10 cellular contexts compared by ENCODE assay signal in genomic region chr1:1401457-1402010, GRCh38. TPM values are rescaled to one million over a fixed set of nuclear protein-coding genes. Genes with fewer than 3 reads are reported as not detected.
DNase-seq lines count a peak whose midpoint lies in the region; ATAC-seq and TF ChIP-seq lines count a peak whose summit lies in the region.
"Had no signal": no experiment of that assay in that cellular context is flagged by ENCODE, and none has a peak within 500 bp of the region (broad histone marks: within the 10 kb centered on the region; RNA-seq: fewer than 3 reads in every experiment).

No MANE protein-coding gene starts in this region.

- 0 out of 2 replicates have a peak overlapping the region, but pooled peaks have one; percentile 22 for H3K27ac ChIP-seq in SK-N-MC
- H3K27ac ChIP-seq: SJSA1 had no signal

- no peak for DNase-seq in activated naive CD4-positive, alpha-beta T cell treated with anti-CD3 and anti-CD28 coated beads, Interleukin-2, amount 10 ng/mL, durations not matched to agents 7 days and 5 days
- DNase-seq in activated naive CD4-positive, alpha-beta T cell (lab: John Stamatoyannopoulos, UW), result no peak
- DNase-seq in SK-N-MC (ENCODE audit: low read depth, low spot score), result no peak
- DNase-seq in endothelial cell (ENCODE audit: low spot score), result no peak
- DNase-seq in stimulated activated naive CD8-positive, alpha-beta T cell treated with anti-CD3 and anti-CD28 coated beads, Interleukin-15, amount 100 ng/mL, for 72 hours, result no peak
- no peak for DNase-seq in NCI-H2227 treated with DMSO at 0.1 percent for 48 hours (lab: John Stamatoyannopoulos, UW)
- DNase-seq in cerebellar cortex (ENCODE audit: low spot score), result no peak
- DNase-seq in dermis blood vessel endothelial cell, result no peak

- peaks cover 58% of the 10 kb centered on the region for H3K36me3 ChIP-seq in SK-N-MC (ENCODE audit: insufficient read depth, low read length)

- no peaks in the 10 kb centered on the region for H3K9me3 Mint-ChIP-seq in activated naive CD4-positive, alpha-beta T cell treated with anti-CD3 and anti-CD28 coated beads, Interleukin-2, amount 10 ng/mL, durations not matched to agents 7 days and 5 days
- H3K9me3 Mint-ChIP-seq in endothelial cell (ENCODE audit: unreplicated experiment), result no peaks in the 10 kb centered on the region
- H3K9me3 Mint-ChIP-seq in stimulated activated naive CD8-positive, alpha-beta T cell treated with anti-CD3 and anti-CD28 coated beads, Interleukin-15, amount 100 ng/mL, for 72 hours, result no peaks in the 10 kb centered on the region

- H3K4me3 ChIP-seq in SK-N-MC, result no peak overlapping the region
- H3K4me3 ChIP-seq: SJSA1 had no signal

- peaks cover 50% of the 10 kb centered on the region for H3K36me3 Mint-ChIP-seq in activated naive CD4-positive, alpha-beta T cell treated with anti-CD3 and anti-CD28 coated beads, Interleukin-2, amount 10 ng/mL, durations not matched to agents 7 days and 5 days
- peaks cover 39% of the 10 kb centered on the region for H3K36me3 Mint-ChIP-seq in endothelial cell (ENCODE audit: low read depth, unreplicated experiment)

- H3K4me1 Mint-ChIP-seq in activated naive CD4-positive, alpha-beta T cell treated with anti-CD3 and anti-CD28 coated beads, Interleukin-2, amount 10 ng/mL, durations not matched to agents 7 days and 5 days, result peaks cover 62% of the 10 kb centered on the region
- peaks cover 35% of the 10 kb centered on the region for H3K4me1 Mint-ChIP-seq in endothelial cell (ENCODE audit: unreplicated experiment)
- H3K4me1 Mint-ChIP-seq in stimulated activated naive CD8-positive, alpha-beta T cell treated with anti-CD3 and anti-CD28 coated beads, Interleukin-15, amount 100 ng/mL, for 72 hours, result peaks cover 83% of the 10 kb centered on the region

- no peak for TF ChIP-seq CTCF in endothelial cell (IDR thresholded peaks at IDR 0.05; ENCODE audit: unreplicated experiment)

- peak overlapping the region; percentile 57 for H3K4me3 Mint-ChIP-seq in activated naive CD4-positive, alpha-beta T cell treated with anti-CD3 and anti-CD28 coated beads, Interleukin-2, amount 10 ng/mL, durations not matched to agents 7 days and 5 days
- H3K4me3 Mint-ChIP-seq in endothelial cell (ENCODE audit: unreplicated experiment), result peak overlapping the region; percentile 84
- H3K4me3 Mint-ChIP-seq in stimulated activated naive CD8-positive, alpha-beta T cell treated with anti-CD3 and anti-CD28 coated beads, Interleukin-15, amount 100 ng/mL, for 72 hours, result peak overlapping the region; percentile 93 to 96

- H3K9ac ChIP-seq in SK-N-MC (ENCODE audit: insufficient read length), result no peak overlapping the region

- CTCF ChIA-PET in activated naive CD4-positive, alpha-beta T cell treated with anti-CD3 and anti-CD28 coated beads, Interleukin-2, amount 10 ng/mL, durations not matched to agents 7 days and 5 days (lab: Charles Lee), result interaction anchor here (1.0 to 3.8 kb wide), 2 partner anchors 12 to 13 kb away, joined by 5 to 14 read pairs; no protein-coding TSS in a partner anchor

- ATAC-seq in stimulated activated naive CD8-positive, alpha-beta T cell treated with anti-CD3 and anti-CD28 coated beads, Interleukin-15, amount 100 ng/mL, for 72 hours, result no peak

- H3K9me3 ChIP-seq in SK-N-MC (ENCODE audit: low read depth, low read length), result no peaks in the 10 kb centered on the region
- H3K9me3 ChIP-seq: SJSA1 had no signal

- no peaks in the 10 kb centered on the region for H3K27me3 Mint-ChIP-seq in activated naive CD4-positive, alpha-beta T cell treated with anti-CD3 and anti-CD28 coated beads, Interleukin-2, amount 10 ng/mL, durations not matched to agents 7 days and 5 days
- H3K27me3 Mint-ChIP-seq in endothelial cell (ENCODE audit: unreplicated experiment), result peaks cover 18% of the 10 kb centered on the region
- no peaks in the 10 kb centered on the region for H3K27me3 Mint-ChIP-seq in stimulated activated naive CD8-positive, alpha-beta T cell treated with anti-CD3 and anti-CD28 coated beads, Interleukin-15, amount 100 ng/mL, for 72 hours

- H3K27ac Mint-ChIP-seq in activated naive CD4-positive, alpha-beta T cell treated with anti-CD3 and anti-CD28 coated beads, Interleukin-2, amount 10 ng/mL, durations not matched to agents 7 days and 5 days, result peak overlapping the region; percentile 75
- peak overlapping the region; percentile 74 for H3K27ac Mint-ChIP-seq in endothelial cell (ENCODE audit: unreplicated experiment)
- peak overlapping the region; percentile 35 to 95 for H3K27ac Mint-ChIP-seq in stimulated activated naive CD8-positive, alpha-beta T cell treated with anti-CD3 and anti-CD28 coated beads, Interleukin-15, amount 100 ng/mL, for 72 hours

RNA-seq across cellular contexts. Expression of gene CCNL2, which starts 2.4 kb away (rescaled TPM):
- total RNA-seq in endothelial cell (ENCODE audit: unreplicated experiment), result 266 TPM
- 71.1 and 183 TPM in 2 replicates for total RNA-seq in dermis blood vessel endothelial cell

RNA-seq across cellular contexts. Expression of gene MRPL20, which starts 5.6 kb away (rescaled TPM):
- total RNA-seq in endothelial cell (ENCODE audit: unreplicated experiment) (95.0 TPM), dermis blood vessel endothelial cell (98.2 and 102 TPM in 2 replicates)

RNA-seq across cellular contexts. Expression of gene ANKRD65, which starts 19.5 kb away (rescaled TPM):
- total RNA-seq in endothelial cell (ENCODE audit: unreplicated experiment), result 0.31 TPM
- 0.28 and 0.51 TPM in 2 replicates for total RNA-seq in dermis blood vessel endothelial cell
- total RNA-seq: LHCN-M2, SJSA1 had no signal

RNA-seq across cellular contexts. Expression of gene AURKAIP1, which starts 26.5 kb away (rescaled TPM):
- total RNA-seq in endothelial cell (ENCODE audit: unreplicated experiment) (128 TPM), dermis blood vessel endothelial cell (80.2 and 106 TPM in 2 replicates)

RNA-seq across cellular contexts. Expression of gene VWA1, which starts 34.0 kb away (rescaled TPM):
- total RNA-seq in endothelial cell (ENCODE audit: unreplicated experiment), result 34.2 TPM
- 12.7 and 45.3 TPM in 2 replicates for total RNA-seq in dermis blood vessel endothelial cell
